Comparison of ENCODE assay signal across 10 cellular contexts in the genomic region with DNA sequence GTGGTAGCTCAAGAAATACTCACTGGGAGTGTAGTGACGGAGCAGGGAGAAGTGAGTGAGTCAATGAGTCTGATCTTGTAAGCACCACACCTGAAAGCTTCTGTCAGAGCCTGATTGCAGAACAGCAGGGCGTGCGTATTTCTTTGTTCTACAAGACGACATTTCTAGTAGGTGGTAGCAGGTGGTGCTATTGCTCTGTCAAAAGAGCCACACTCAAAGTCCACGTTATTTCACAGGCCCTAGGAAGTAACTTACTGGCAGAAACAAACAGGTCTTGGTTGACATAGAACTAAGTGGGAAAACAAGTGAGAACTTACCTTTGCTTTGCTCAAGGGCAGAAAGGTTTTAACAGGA. TPM values are rescaled to one million over a fixed set of nuclear protein-coding genes. Genes with fewer than 3 reads are reported as not detected.
A peak's percentile ranks its signal among the peaks of the same experiment; 100 is the strongest.
DNase-seq lines count a peak whose midpoint lies in the region; ATAC-seq and TF ChIP-seq lines count a peak whose summit lies in the region.
"Had no signal": no experiment of that assay in that cellular context is flagged by ENCODE, and none has a peak within 500 bp of the region (broad histone marks: within the 10 kb centered on the region; RNA-seq: fewer than 3 reads in every experiment).

No MANE protein-coding gene starts in this region.

- ATAC-seq in GM18909 (IDR thresholded peaks at IDR 0.05; ENCODE audit: poor library complexity, unreplicated experiment), result no peak
- ATAC-seq: stimulated activated memory B cell treated with anti-CD40 and anti-IgM and Interleukin-4, amounts not matched to agents 10 μg/mL and 1 μg/mL and 100 μg/mL, for 72 hours had no signal

- H3K27me3 ChIP-seq in liver (ENCODE audit: control insufficient read depth in 4 of 4, insufficient read depth in 4 of 4, low read length in 3 of 4), result no peaks in the 10 kb centered on the region

- H3K4me3 ChIP-seq in GM12865 (ENCODE audit: low read depth, low read length) (no peak overlapping the region), astrocyte of the spinal cord (ENCODE audit: low read depth, low read length) (no peak overlapping the region), liver (ENCODE audit: low read depth in 1 of 3, low read length in 3 of 3) (no peak overlapping the region)

- H3K4me1 ChIP-seq in liver (ENCODE audit: control insufficient read depth in 4 of 4, insufficient read depth in 4 of 4, low read length in 3 of 4), result peaks cover 0 to 11% (median 3%) of the 10 kb centered on the region in 4 donors
- H3K4me1 ChIP-seq: parathyroid adenoma had no signal

- DNase-seq in GM12865 (ENCODE audit: low read depth), result peak; percentile 32
- DNase-seq in NAMALWA (ENCODE audit: low spot score), result peak; percentile 13
- peak; percentile 11 for DNase-seq in astrocyte of the spinal cord (ENCODE audit: low read depth, low spot score)
- DNase-seq in NOMO-1 treated with dmso at 0.1 percent for 144 hours (lab: John Stamatoyannopoulos, UW; ENCODE audit: unreplicated experiment), result no peak
- DNase-seq in NCI-H1930 (lab: John Stamatoyannopoulos, UW), result no peak
- DNase-seq in NCI-H2196 (lab: John Stamatoyannopoulos, UW; ENCODE audit: unreplicated experiment), result no peak

- 50% methylated on average over 5 of the region's 5 CpGs for WGBS in liver

- TF ChIP-seq CTCF in GM12865 (IDR thresholded peaks at IDR 0.05; ENCODE audit: insufficient read depth, low read depth, low read length, missing control alignments), result no peak
- TF ChIP-seq CTCF in astrocyte of the spinal cord (IDR thresholded peaks at IDR 0.05; ENCODE audit: low read depth, low read length), result no peak
- peak; percentile 11 for TF ChIP-seq CTCF in liver (IDR thresholded peaks at IDR 0.05; ENCODE audit: low read depth, low read length, missing input control)

- H3K36me3 ChIP-seq in liver (ENCODE audit: control insufficient read depth in 4 of 4, insufficient read depth in 3 of 4, low read depth in 1 of 4, low read length in 3 of 4), result no peaks in the 10 kb centered on the region

- in situ Hi-C loops in astrocyte of the spinal cord (cut with HindIII; ENCODE audit: low sequenced_read_pairs), result no loop called here

- TF ChIP-seq RAD21 in liver (IDR thresholded peaks at IDR 0.05), result peak; percentile 61 to 68

- no peak overlapping the region for H3K27ac ChIP-seq in liver (ENCODE audit: low read depth in 1 of 2, low read length in 2 of 2)
- H3K27ac ChIP-seq: parathyroid adenoma had no signal

- no peaks in the 10 kb centered on the region for H3K9me3 ChIP-seq in liver (ENCODE audit: control insufficient read depth in 4 of 4, low read length in 3 of 4)

- no peak overlapping the region for H3K9ac ChIP-seq in liver (ENCODE audit: low read depth in 1 of 2, low read length in 2 of 2)
- H3K9ac ChIP-seq: parathyroid adenoma had no signal

TF ChIP-seq in liver, 16 proteins besides CTCF, POLR2A, EP300 and RAD21:
- peak in 1 of 2 donors; percentile 40 for TF ChIP-seq HNF4A (conservative IDR thresholded peaks at IDR 0.05)
- TF ChIP-seq SP1 (IDR thresholded peaks at IDR 0.05), result no peak
TF ChIP-seq in liver: peak in this region for 1.

RNA-seq across cellular contexts. Expression of a gene that starts 46.4 kb away (rescaled TPM):
- 10 to 100 TPM; 11.1 to 12.6 TPM for total RNA-seq in liver
- polyA plus RNA-seq in liver, result 10 to 100 TPM; 12.2 to 20.3 TPM

Comparison
In these comparisons a context has a peak if more than half of its experiments do, and no peak if none do; other contexts are left out.
1. DNase-seq: peak in GM12865 (single experiment), NAMALWA (single experiment) and astrocyte of the spinal cord (single experiment); none in NOMO-1 treated with dmso at 0.1 percent for 144 hours (single experiment), NCI-H1930 (0 of 2) and NCI-H2196 (single experiment).